Comparison of ENCODE assay signal across 24 cellular contexts in the genomic region with DNA sequence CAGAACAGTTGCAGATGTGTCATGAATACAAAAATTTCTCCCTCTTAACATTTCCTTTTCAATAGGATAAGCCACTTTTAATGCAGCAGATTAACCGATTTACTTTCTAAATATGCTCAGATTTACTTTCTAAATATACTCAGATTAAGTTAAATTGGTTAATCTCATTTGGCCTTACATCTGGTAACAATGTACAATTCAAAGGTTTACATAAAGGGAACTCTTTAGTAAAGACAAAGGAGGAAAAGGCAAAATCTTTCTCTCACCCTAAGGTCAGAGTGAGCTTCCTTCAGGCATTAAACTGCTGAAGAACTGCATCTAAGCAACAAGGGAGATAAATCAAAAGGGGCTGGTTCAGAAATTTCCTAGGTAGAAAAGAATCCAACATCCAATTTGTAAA.
"Had no signal": no experiment of that assay in that cellular context is flagged by ENCODE, and none has a peak within 500 bp of the region (broad histone marks: within the 10 kb centered on the region; RNA-seq: fewer than 3 reads in every experiment).

No MANE protein-coding gene starts in this region.

- H3K27me3 ChIP-seq: ascending aorta, body of pancreas, breast epithelium, Peyer's patch had no signal

- H3K9me3 ChIP-seq: ascending aorta, body of pancreas, breast epithelium, Peyer's patch had no signal

- H3K4me1 ChIP-seq: ascending aorta, body of pancreas, breast epithelium, Peyer's patch had no signal

- H3K4me3 ChIP-seq: ascending aorta, body of pancreas, breast epithelium, Peyer's patch had no signal

- DNase-seq: activated CD4-positive, alpha-beta T cell treated with anti-CD3 and anti-CD28 coated beads, Interleukin-2, amount 10 ng/mL, durations not matched to agents 24 days and 14 days; activated CD4-positive, alpha-beta T cell treated with anti-CD3 and anti-CD28 coated beads, Interleukin-2, amount 50 U/mL, for 4 hours; activated CD8-positive, alpha-beta T cell treated with anti-CD3 and anti-CD28 coated beads for 36 hours; activated effector memory CD4-positive, alpha-beta T cell treated with anti-CD3 and anti-CD28 coated beads, Interleukin-2, amount 50 U/mL, for 16 hours; activated naive CD4-positive, alpha-beta T cell; activated naive CD8-positive, alpha-beta T cell treated with anti-CD3 and anti-CD28 coated beads, Interleukin-2, amount 10 ng/mL, durations not matched to agents 7 days and 5 days; activated T-cell treated with anti-CD3 and anti-CD28 coated beads, Interleukin-2, amount 50 U/mL, for 1 hour; activated T-cell treated with anti-CD3 and anti-CD28 coated beads, Interleukin-2, amount 50 U/mL, for 72 hours; amygdala; body of pancreas; caudate nucleus; cerebellar nuclear complex; NCI-H1092 treated with DMSO at 0.1 percent for 48 hours; NCI-H1417 treated with DMSO at 0.1 percent for 48 hours; NCI-H187 treated with DMSO at 0.1 percent for 48 hours; NCI-H2081; NCI-H345; NCI-H526; NCI-H774; Peyer's patch; RPMI8226 had no signal

- H3K36me3 ChIP-seq: ascending aorta, breast epithelium, Peyer's patch had no signal

- ATAC-seq: activated CD8-positive, alpha-beta T cell treated with anti-CD3 and anti-CD28 coated beads for 36 hours; activated T-cell treated with anti-CD3 and anti-CD28 coated beads, Interleukin-2, amount 50 U/mL, for 72 hours; activated T-helper 17 cell treated with anti-CD3 and anti-CD28 coated beads, Interleukin-2, amount 50 U/mL, for 72 hours; body of pancreas had no signal
